Comparison of ENCODE assay signal across 1 cellular context in the genomic region with DNA sequence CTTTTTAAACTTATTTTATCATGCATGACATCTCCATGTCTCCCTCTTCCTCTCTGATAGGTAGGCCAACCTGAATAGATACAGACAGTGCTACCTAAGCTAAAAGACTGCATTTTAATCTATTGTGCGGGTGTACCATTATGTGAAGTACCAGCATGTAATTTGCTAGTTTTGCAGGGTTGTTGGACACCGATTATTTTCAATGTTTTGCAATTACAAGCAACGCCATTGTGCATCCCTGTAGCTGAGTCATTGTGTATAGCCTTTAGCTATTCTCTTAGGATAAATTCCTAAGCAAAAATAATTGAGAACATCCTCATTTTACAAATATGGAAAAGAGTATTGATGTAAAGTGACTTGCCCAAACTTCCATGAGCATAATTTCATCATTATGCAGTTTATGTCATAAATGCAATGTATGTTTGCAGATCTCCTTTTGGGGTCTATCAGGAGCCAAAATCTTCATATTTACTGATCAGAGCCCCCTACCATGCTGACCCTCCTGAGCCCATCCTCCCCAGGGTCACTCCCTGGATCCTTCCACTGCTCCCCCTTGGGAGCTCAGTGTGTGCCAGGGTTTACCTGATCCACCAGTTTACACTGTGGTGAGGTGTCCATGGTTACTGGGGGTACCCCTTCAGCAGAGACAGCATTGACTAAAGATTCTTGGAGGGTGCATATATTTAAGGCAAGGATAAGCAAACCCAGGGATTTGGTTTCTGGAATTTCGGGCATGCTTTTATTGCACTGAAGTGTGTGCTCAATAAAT.
TF ChIP-seq lines count a peak whose summit lies in the region.

No MANE protein-coding gene starts in this region.

TF ChIP-seq in WTC11, 78 proteins besides CTCF, POLR2A, EP300 and RAD21 (continued from another document):
- TF ChIP-seq, protein P1, sequence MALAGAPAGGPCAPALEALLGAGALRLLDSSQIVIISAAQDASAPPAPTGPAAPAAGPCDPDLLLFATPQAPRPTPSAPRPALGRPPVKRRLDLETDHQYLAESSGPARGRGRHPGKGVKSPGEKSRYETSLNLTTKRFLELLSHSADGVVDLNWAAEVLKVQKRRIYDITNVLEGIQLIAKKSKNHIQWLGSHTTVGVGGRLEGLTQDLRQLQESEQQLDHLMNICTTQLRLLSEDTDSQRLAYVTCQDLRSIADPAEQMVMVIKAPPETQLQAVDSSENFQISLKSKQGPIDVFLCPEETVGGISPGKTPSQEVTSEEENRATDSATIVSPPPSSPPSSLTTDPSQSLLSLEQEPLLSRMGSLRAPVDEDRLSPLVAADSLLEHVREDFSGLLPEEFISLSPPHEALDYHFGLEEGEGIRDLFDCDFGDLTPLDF (CRISPR knock-in tag; IDR thresholded peaks at IDR 0.05) = no peak
- TF ChIP-seq ZNF671 (CRISPR knock-in tag; IDR thresholded peaks at IDR 0.05) = no peak
- TF ChIP-seq GTF2I (CRISPR knock-in tag; conservative IDR thresholded peaks at IDR 0.05) = no peak
- no peak for TF ChIP-seq MXD4 (CRISPR knock-in tag; IDR thresholded peaks at IDR 0.05; ENCODE audit: borderline replicate concordance)
- TF ChIP-seq IRF2 (CRISPR knock-in tag; IDR thresholded peaks at IDR 0.05; ENCODE audit: borderline replicate concordance, low read depth) = no peak
- TF ChIP-seq ZNF317 (CRISPR knock-in tag; IDR thresholded peaks at IDR 0.05; ENCODE audit: borderline replicate concordance, low read depth) = no peak
